In the genomic region with DNA sequence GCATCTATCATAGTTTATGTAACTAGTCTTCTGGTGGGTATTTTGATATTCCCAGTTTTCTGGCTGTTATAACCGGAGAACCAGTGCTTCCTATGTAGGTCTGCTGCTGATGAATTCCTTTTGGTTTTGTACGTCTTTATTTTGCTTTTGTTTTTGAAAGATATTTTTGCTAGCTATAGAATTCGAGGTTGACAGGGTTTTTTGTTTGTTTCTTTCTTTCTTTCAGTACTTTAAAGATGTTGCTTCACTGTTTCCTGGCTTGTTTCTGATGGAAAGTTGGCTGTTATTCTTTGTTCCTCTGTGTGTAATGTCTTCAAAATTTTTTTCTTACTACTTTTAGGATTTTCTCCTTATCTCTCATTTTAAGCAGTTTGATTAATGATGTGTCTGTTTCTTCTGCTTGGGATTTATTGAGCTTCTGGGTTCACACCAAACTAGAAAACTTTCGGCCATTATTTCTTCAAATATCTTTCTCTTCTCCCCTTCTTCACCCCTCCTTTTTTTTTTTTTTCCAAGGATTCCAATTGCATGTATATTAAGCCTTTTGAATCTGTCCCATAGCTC, we compare ENCODE assay signal across 37 cellular contexts.
"Had no signal": no experiment of that assay in that cellular context is flagged by ENCODE, and none has a peak within 500 bp of the region (broad histone marks: within the 10 kb centered on the region; RNA-seq: fewer than 3 reads in every experiment).

No MANE protein-coding gene starts in this region.

- H3K4me1 Mint-ChIP-seq: activated CD4-positive, alpha-beta memory T cell treated with anti-CD3 and anti-CD28 coated beads, Interleukin-2, amount 10 ng/mL, durations not matched to agents 7 days and 5 days; activated CD4-positive, alpha-beta T cell treated with anti-CD3 and anti-CD28 coated beads for 36 hours; activated CD4-positive, alpha-beta T cell treated with anti-CD3 and anti-CD28 coated beads, Interleukin-2, amount 10 ng/mL, durations not matched to agents 7 days and 5 days; activated naive CD4-positive, alpha-beta T cell treated with anti-CD3 and anti-CD28 coated beads, Interleukin-2, amount 10 ng/mL, durations not matched to agents 7 days and 5 days; activated naive CD4-positive, alpha-beta T cell treated with anti-CD3 and anti-CD28 coated beads, Interleukin-2, amount 50 U/mL, for 24 hours; activated naive CD8-positive, alpha-beta T cell treated with anti-CD3 and anti-CD28 coated beads, Interleukin-2, amount 10 ng/mL, durations not matched to agents 7 days and 5 days; activated naive CD8-positive, alpha-beta T cell treated with anti-CD3 and anti-CD28 coated beads, Interleukin-2, amount 50 U/mL, for 24 hours; central memory CD8-positive, alpha-beta T cell had no signal

- H3K36me3 Mint-ChIP-seq: activated CD8-positive, alpha-beta memory T cell treated with anti-CD3 and anti-CD28 coated beads, Interleukin-2, amount 10 ng/mL, durations not matched to agents 7 days and 5 days; activated naive CD4-positive, alpha-beta T cell treated with anti-CD3 and anti-CD28 coated beads, Interleukin-2, amount 10 ng/mL, durations not matched to agents 7 days and 5 days; activated naive CD8-positive, alpha-beta T cell treated with anti-CD3 and anti-CD28 coated beads, Interleukin-2, amount 10 ng/mL, durations not matched to agents 7 days and 5 days had no signal

- H3K27ac ChIP-seq: body of pancreas, brain microvascular endothelial cell, breast epithelium, VCaP had no signal

- H3K27ac Mint-ChIP-seq: activated CD4-positive, alpha-beta memory T cell treated with anti-CD3 and anti-CD28 coated beads, Interleukin-2, amount 10 ng/mL, durations not matched to agents 7 days and 5 days; activated CD4-positive, alpha-beta T cell treated with anti-CD3 and anti-CD28 coated beads for 36 hours; activated CD4-positive, alpha-beta T cell treated with anti-CD3 and anti-CD28 coated beads, Interleukin-2, amount 10 ng/mL, durations not matched to agents 7 days and 5 days; activated CD8-positive, alpha-beta memory T cell treated with anti-CD3 and anti-CD28 coated beads, Interleukin-2, amount 10 ng/mL, durations not matched to agents 7 days and 5 days; activated CD8-positive, alpha-beta T cell treated with anti-CD3 and anti-CD28 coated beads, Interleukin-2, amount 10 ng/mL, durations not matched to agents 7 days and 5 days; activated naive CD4-positive, alpha-beta T cell treated with anti-CD3 and anti-CD28 coated beads, Interleukin-2, amount 10 ng/mL, durations not matched to agents 7 days and 5 days; activated naive CD4-positive, alpha-beta T cell treated with anti-CD3 and anti-CD28 coated beads, Interleukin-2, amount 50 U/mL, for 24 hours; activated naive CD8-positive, alpha-beta T cell; activated naive CD8-positive, alpha-beta T cell treated with anti-CD3 and anti-CD28 coated beads, Interleukin-2, amount 10 ng/mL, durations not matched to agents 7 days and 5 days; activated naive CD8-positive, alpha-beta T cell treated with anti-CD3 and anti-CD28 coated beads, Interleukin-2, amount 50 U/mL, for 24 hours; activated T-cell treated with anti-CD3 and anti-CD28 coated beads, Interleukin-2, amount 50 U/mL, for 24 hours; activated T-helper 2 cell treated with anti-CD3 and anti-CD28 coated beads, Interferon-gamma antibody, Interleukin-2, Interleukin-4, amounts not matched to agents 10 μg/mL and 5 μg/mL and 100 μg/mL, durations not matched to agents 14 hours and 24 hours and 36 hours; T-helper 1 cell treated with Interleukin-12 subunit alpha and Interleukin-12 subunit beta and Interleukin-4 antibody, amounts not matched to agents 30 μg/mL and 1 μg/mL, for 36 hours; T-helper 2 cell treated with Interferon-gamma antibody and Interleukin-4, amounts not matched to agents 5 μg/mL and 100 μg/mL, for 36 hours; WTC11 had no signal

- ATAC-seq: activated CD4-positive, alpha-beta T cell treated with anti-CD3 and anti-CD28 coated beads for 36 hours; activated CD4-positive, CD25-positive, alpha-beta regulatory T cell treated with anti-CD3 and anti-CD28 coated beads, Interleukin-2, amount 50 U/mL, for 24 hours; activated CD8-positive, alpha-beta memory T cell treated with anti-CD3 and anti-CD28 coated beads, Interleukin-2, amount 10 ng/mL, durations not matched to agents 7 days and 5 days; activated CD8-positive, alpha-beta T cell treated with anti-CD3 and anti-CD28 coated beads, Interleukin-2, amount 10 ng/mL, durations not matched to agents 7 days and 5 days; activated naive CD8-positive, alpha-beta T cell treated with anti-CD3 and anti-CD28 coated beads, Interleukin-2, amount 50 U/mL, for 24 hours; body of pancreas; WTC11 had no signal

- H3K27me3 Mint-ChIP-seq: activated naive CD8-positive, alpha-beta T cell; activated naive CD8-positive, alpha-beta T cell treated with anti-CD3 and anti-CD28 coated beads, Interleukin-2, amount 50 U/mL, for 24 hours; activated T-cell treated with anti-CD3 and anti-CD28 coated beads, Interleukin-2, amount 50 U/mL, for 24 hours had no signal

- H3K9me3 Mint-ChIP-seq: activated CD4-positive, alpha-beta memory T cell treated with anti-CD3 and anti-CD28 coated beads, Interleukin-2, amount 10 ng/mL, durations not matched to agents 7 days and 5 days; activated naive CD4-positive, alpha-beta T cell treated with anti-CD3 and anti-CD28 coated beads, Interleukin-2, amount 10 ng/mL, durations not matched to agents 7 days and 5 days; activated T-cell treated with anti-CD3 and anti-CD28 coated beads, Interleukin-2, amount 50 U/mL, for 24 hours; activated T-helper 2 cell treated with anti-CD3 and anti-CD28 coated beads, Interferon-gamma antibody, Interleukin-2, Interleukin-4, amounts not matched to agents 10 μg/mL and 5 μg/mL and 100 μg/mL, durations not matched to agents 14 hours and 24 hours and 36 hours; T-helper 1 cell treated with Interleukin-12 subunit alpha and Interleukin-12 subunit beta and Interleukin-4 antibody, amounts not matched to agents 30 μg/mL and 1 μg/mL, for 36 hours; T-helper 2 cell treated with Interferon-gamma antibody and Interleukin-4, amounts not matched to agents 5 μg/mL and 100 μg/mL, for 36 hours had no signal

- FAIRE-seq: TTC549 had no signal

- DNase-seq: activated CD4-positive, alpha-beta memory T cell treated with anti-CD3 and anti-CD28 coated beads, Interleukin-2, amount 10 ng/mL, durations not matched to agents 7 days and 5 days; activated CD4-positive, alpha-beta T cell treated with anti-CD3 and anti-CD28 coated beads for 1 hour; activated CD4-positive, alpha-beta T cell treated with anti-CD3 and anti-CD28 coated beads for 36 hours; activated CD4-positive, alpha-beta T cell treated with anti-CD3 and anti-CD28 coated beads for 48 hours; activated CD4-positive, alpha-beta T cell treated with anti-CD3 and anti-CD28 coated beads, Interleukin-2, amount 10 ng/mL, durations not matched to agents 7 days and 5 days; activated CD4-positive, alpha-beta T cell treated with anti-CD3 and anti-CD28 coated beads, Interleukin-2, amount 50 U/mL, for 48 hours; activated CD4-positive, CD25-positive, alpha-beta regulatory T cell; activated CD8-positive, alpha-beta memory T cell treated with anti-CD3 and anti-CD28 coated beads for 24 hours; activated CD8-positive, alpha-beta memory T cell treated with anti-CD3 and anti-CD28 coated beads, Interleukin-2, amount 10 ng/mL, durations not matched to agents 7 days and 5 days; activated CD8-positive, alpha-beta memory T cell treated with anti-CD3 and anti-CD28 coated beads, Interleukin-2, amount 50 U/mL, for 48 hours; activated CD8-positive, alpha-beta T cell treated with anti-CD3 and anti-CD28 coated beads, Interleukin-2, amount 10 ng/mL, durations not matched to agents 7 days and 5 days; activated effector memory CD4-positive, alpha-beta T cell treated with Interleukin-2 at 50 U/mL for 16 hours; activated gamma-delta T cell; activated naive CD4-positive, alpha-beta T cell treated with anti-CD3 and anti-CD28 coated beads, Interleukin-2, amount 10 ng/mL, durations not matched to agents 7 days and 5 days; activated naive CD4-positive, alpha-beta T cell treated with Interleukin-2 at 50 U/mL for 16 hours; activated naive CD8-positive, alpha-beta T cell treated with anti-CD3 and anti-CD28 coated beads, Interleukin-2, amount 10 ng/mL, durations not matched to agents 7 days and 5 days; activated naive CD8-positive, alpha-beta T cell treated with anti-CD3 and anti-CD28 coated beads, Interleukin-2, amount 50 U/mL, for 24 hours; activated T-cell treated with anti-CD3 and anti-CD28 coated beads, Interleukin-2, amount 50 U/mL, for 24 hours; amniotic stem cell; aorta; body of pancreas; brain microvascular endothelial cell; cerebellar nuclear complex; T-helper 1 cell; T-helper 2 cell; T-helper 9 cell had no signal

- H3K27me3 ChIP-seq: body of pancreas, brain microvascular endothelial cell, breast epithelium had no signal

- H3K4me3 ChIP-seq: body of pancreas, breast epithelium had no signal

- H3K4me3 Mint-ChIP-seq: activated CD4-positive, alpha-beta memory T cell treated with anti-CD3 and anti-CD28 coated beads, Interleukin-2, amount 10 ng/mL, durations not matched to agents 7 days and 5 days; activated CD4-positive, alpha-beta T cell treated with anti-CD3 and anti-CD28 coated beads for 36 hours; activated CD4-positive, alpha-beta T cell treated with anti-CD3 and anti-CD28 coated beads, Interleukin-2, amount 10 ng/mL, durations not matched to agents 7 days and 5 days; activated CD8-positive, alpha-beta memory T cell treated with anti-CD3 and anti-CD28 coated beads, Interleukin-2, amount 10 ng/mL, durations not matched to agents 7 days and 5 days; activated CD8-positive, alpha-beta T cell treated with anti-CD3 and anti-CD28 coated beads, Interleukin-2, amount 10 ng/mL, durations not matched to agents 7 days and 5 days; activated naive CD4-positive, alpha-beta T cell treated with anti-CD3 and anti-CD28 coated beads, Interleukin-2, amount 10 ng/mL, durations not matched to agents 7 days and 5 days; activated naive CD4-positive, alpha-beta T cell treated with anti-CD3 and anti-CD28 coated beads, Interleukin-2, amount 50 U/mL, for 24 hours; activated naive CD8-positive, alpha-beta T cell; activated naive CD8-positive, alpha-beta T cell treated with anti-CD3 and anti-CD28 coated beads, Interleukin-2, amount 10 ng/mL, durations not matched to agents 7 days and 5 days; activated naive CD8-positive, alpha-beta T cell treated with anti-CD3 and anti-CD28 coated beads, Interleukin-2, amount 50 U/mL, for 24 hours; activated T-cell treated with anti-CD3 and anti-CD28 coated beads, Interleukin-2, amount 50 U/mL, for 24 hours; central memory CD8-positive, alpha-beta T cell; T-helper 1 cell treated with Interleukin-12 subunit alpha and Interleukin-12 subunit beta and Interleukin-4 antibody, amounts not matched to agents 30 μg/mL and 1 μg/mL, for 36 hours; T-helper 2 cell treated with Interferon-gamma antibody and Interleukin-4, amounts not matched to agents 5 μg/mL and 100 μg/mL, for 36 hours; WTC11 had no signal

- H3K36me3 ChIP-seq: brain microvascular endothelial cell, breast epithelium had no signal

- H3K9me3 ChIP-seq: body of pancreas had no signal
